Comparison of ENCODE assay signal across 34 cellular contexts in genomic region chr14:98236314-98236713, GRCh38.
"Had no signal": no experiment of that assay in that cellular context is flagged by ENCODE, and none has a peak within 500 bp of the region (broad histone marks: within the 10 kb centered on the region; RNA-seq: fewer than 3 reads in every experiment).

No MANE protein-coding gene starts in this region.

- H3K4me1 Mint-ChIP-seq: activated B cell treated with CpG ODN at 0.5 μM for 24 hours had no signal

- H3K4me1 ChIP-seq: adrenal gland, gastrocnemius medialis, heart left ventricle had no signal

- H3K36me3 ChIP-seq: adrenal gland, gastrocnemius medialis, heart left ventricle, WERI-Rb-1 had no signal

- FAIRE-seq: bronchial epithelial cell had no signal

- H3K27me3 ChIP-seq: adrenal gland, foreskin keratinocyte, gastrocnemius medialis, heart left ventricle had no signal

- H3K4me3 Mint-ChIP-seq: activated B cell treated with CpG ODN at 0.5 μM for 24 hours; activated CD4-positive, alpha-beta memory T cell treated with anti-CD3 and anti-CD28 coated beads, Interleukin-2, amount 10 ng/mL, durations not matched to agents 7 days and 5 days; activated CD4-positive, alpha-beta T cell treated with anti-CD3 and anti-CD28 coated beads, Interleukin-2, amount 10 ng/mL, durations not matched to agents 24 days and 14 days; activated naive CD4-positive, alpha-beta T cell treated with anti-CD3 and anti-CD28 coated beads, Interleukin-2, amount 10 ng/mL, durations not matched to agents 7 days and 5 days; activated naive CD8-positive, alpha-beta T cell treated with anti-CD3 and anti-CD28 coated beads for 36 hours; activated naive CD8-positive, alpha-beta T cell treated with anti-CD3 and anti-CD28 coated beads, Interleukin-2, amount 50 U/mL, for 24 hours; activated T-cell treated with anti-CD3 and anti-CD28 coated beads, Interleukin-2, amount 50 U/mL, for 24 hours; activated T-cell treated with anti-CD3 and anti-CD28 coated beads, Interleukin-2, amount 50 U/mL, for 72 hours; brain; central memory CD8-positive, alpha-beta T cell; dendritic cell treated with granulocyte-macrophage colony-stimulating factor and Interleukin-4, amounts not matched to agents 40 ng/mL and 50 ng/mL, for 4 days; endodermal cell; T-helper 17 cell; T-helper 2 cell treated with Interferon-gamma antibody and Interleukin-4, amounts not matched to agents 5 μg/mL and 100 μg/mL, for 36 hours had no signal

- H3K9me3 Mint-ChIP-seq: central memory CD8-positive, alpha-beta T cell; dendritic cell treated with granulocyte-macrophage colony-stimulating factor and Interleukin-4, amounts not matched to agents 40 ng/mL and 50 ng/mL, for 4 days; T-helper 2 cell treated with Interferon-gamma antibody and Interleukin-4, amounts not matched to agents 5 μg/mL and 100 μg/mL, for 36 hours had no signal

- H3K27me3 Mint-ChIP-seq: activated B cell treated with CpG ODN at 0.5 μM for 24 hours; activated CD4-positive, alpha-beta memory T cell treated with anti-CD3 and anti-CD28 coated beads, Interleukin-2, amount 10 ng/mL, durations not matched to agents 7 days and 5 days; activated CD4-positive, alpha-beta T cell treated with anti-CD3 and anti-CD28 coated beads, Interleukin-2, amount 10 ng/mL, durations not matched to agents 24 days and 14 days; activated naive CD4-positive, alpha-beta T cell treated with anti-CD3 and anti-CD28 coated beads, Interleukin-2, amount 10 ng/mL, durations not matched to agents 7 days and 5 days; activated naive CD8-positive, alpha-beta T cell treated with anti-CD3 and anti-CD28 coated beads for 36 hours; activated naive CD8-positive, alpha-beta T cell treated with anti-CD3 and anti-CD28 coated beads, Interleukin-2, amount 50 U/mL, for 24 hours; activated T-cell treated with anti-CD3 and anti-CD28 coated beads, Interleukin-2, amount 50 U/mL, for 24 hours; central memory CD8-positive, alpha-beta T cell; dendritic cell treated with granulocyte-macrophage colony-stimulating factor and Interleukin-4, amounts not matched to agents 40 ng/mL and 50 ng/mL, for 4 days; T-helper 17 cell had no signal

- ATAC-seq: activated CD4-positive, CD25-positive, alpha-beta regulatory T cell treated with anti-CD3 and anti-CD28 coated beads, Interleukin-2, amount 50 U/mL, for 24 hours; activated naive CD8-positive, alpha-beta T cell treated with anti-CD3 and anti-CD28 coated beads, Interleukin-2, amount 50 U/mL, for 24 hours; activated T-cell treated with anti-CD3 and anti-CD28 coated beads, Interleukin-2, amount 50 U/mL, for 72 hours; esophagus mucosa; foreskin keratinocyte; gastrocnemius medialis; heart left ventricle; T-helper 17 cell had no signal

- H3K27ac Mint-ChIP-seq: activated B cell treated with CpG ODN at 0.5 μM for 24 hours; activated CD4-positive, alpha-beta memory T cell treated with anti-CD3 and anti-CD28 coated beads, Interleukin-2, amount 10 ng/mL, durations not matched to agents 7 days and 5 days; activated CD4-positive, alpha-beta T cell treated with anti-CD3 and anti-CD28 coated beads, Interleukin-2, amount 10 ng/mL, durations not matched to agents 24 days and 14 days; activated naive CD8-positive, alpha-beta T cell treated with anti-CD3 and anti-CD28 coated beads for 36 hours; activated naive CD8-positive, alpha-beta T cell treated with anti-CD3 and anti-CD28 coated beads, Interleukin-2, amount 50 U/mL, for 24 hours; activated T-cell treated with anti-CD3 and anti-CD28 coated beads, Interleukin-2, amount 50 U/mL, for 24 hours; activated T-cell treated with anti-CD3 and anti-CD28 coated beads, Interleukin-2, amount 50 U/mL, for 72 hours; brain; dendritic cell treated with granulocyte-macrophage colony-stimulating factor and Interleukin-4, amounts not matched to agents 40 ng/mL and 50 ng/mL, for 4 days; endodermal cell; T-helper 17 cell; T-helper 2 cell treated with Interferon-gamma antibody and Interleukin-4, amounts not matched to agents 5 μg/mL and 100 μg/mL, for 36 hours had no signal

- DNase-seq: activated B cell treated with CpG ODN at 0.5 μM for 24 hours; activated CD4-positive, alpha-beta memory T cell treated with anti-CD3 and anti-CD28 coated beads, Interleukin-2, amount 10 ng/mL, durations not matched to agents 7 days and 5 days; activated CD4-positive, alpha-beta T cell treated with anti-CD3 and anti-CD28 coated beads, Interleukin-2, amount 10 ng/mL, durations not matched to agents 24 days and 14 days; activated CD8-positive, alpha-beta memory T cell treated with anti-CD3 and anti-CD28 coated beads, Interleukin-2, amount 50 U/mL, for 48 hours; activated gamma-delta T cell; activated naive CD4-positive, alpha-beta T cell; activated naive CD4-positive, alpha-beta T cell treated with anti-CD3 and anti-CD28 coated beads, Interleukin-2, amount 10 ng/mL, durations not matched to agents 7 days and 5 days; activated naive CD8-positive, alpha-beta T cell treated with anti-CD3 and anti-CD28 coated beads for 36 hours; activated naive CD8-positive, alpha-beta T cell treated with anti-CD3 and anti-CD28 coated beads, Interleukin-2, amount 50 U/mL, for 24 hours; activated T-cell treated with anti-CD3 and anti-CD28 coated beads for 4 hours; activated T-cell treated with anti-CD3 and anti-CD28 coated beads, Interleukin-2, amount 50 U/mL, for 24 hours; activated T-cell treated with anti-CD3 and anti-CD28 coated beads, Interleukin-2, amount 50 U/mL, for 72 hours; adrenal gland; amygdala; aorta; dorsolateral prefrontal cortex; effector memory CD4-positive, alpha-beta T cell; endodermal cell; foreskin keratinocyte; gastrocnemius medialis; glutamatergic neuron; heart left ventricle; T-helper 1 cell; T-helper 17 cell; T1000; WERI-Rb-1 had no signal

- H3K27ac ChIP-seq: adrenal gland, coronary artery, dorsolateral prefrontal cortex, foreskin keratinocyte, gastrocnemius medialis, heart left ventricle, WERI-Rb-1 had no signal

- H3K4me3 ChIP-seq: adrenal gland, coronary artery, dorsolateral prefrontal cortex, gastrocnemius medialis, heart left ventricle had no signal

- H3K9me3 ChIP-seq: adrenal gland, gastrocnemius medialis, heart left ventricle had no signal
